In the genomic region with DNA sequence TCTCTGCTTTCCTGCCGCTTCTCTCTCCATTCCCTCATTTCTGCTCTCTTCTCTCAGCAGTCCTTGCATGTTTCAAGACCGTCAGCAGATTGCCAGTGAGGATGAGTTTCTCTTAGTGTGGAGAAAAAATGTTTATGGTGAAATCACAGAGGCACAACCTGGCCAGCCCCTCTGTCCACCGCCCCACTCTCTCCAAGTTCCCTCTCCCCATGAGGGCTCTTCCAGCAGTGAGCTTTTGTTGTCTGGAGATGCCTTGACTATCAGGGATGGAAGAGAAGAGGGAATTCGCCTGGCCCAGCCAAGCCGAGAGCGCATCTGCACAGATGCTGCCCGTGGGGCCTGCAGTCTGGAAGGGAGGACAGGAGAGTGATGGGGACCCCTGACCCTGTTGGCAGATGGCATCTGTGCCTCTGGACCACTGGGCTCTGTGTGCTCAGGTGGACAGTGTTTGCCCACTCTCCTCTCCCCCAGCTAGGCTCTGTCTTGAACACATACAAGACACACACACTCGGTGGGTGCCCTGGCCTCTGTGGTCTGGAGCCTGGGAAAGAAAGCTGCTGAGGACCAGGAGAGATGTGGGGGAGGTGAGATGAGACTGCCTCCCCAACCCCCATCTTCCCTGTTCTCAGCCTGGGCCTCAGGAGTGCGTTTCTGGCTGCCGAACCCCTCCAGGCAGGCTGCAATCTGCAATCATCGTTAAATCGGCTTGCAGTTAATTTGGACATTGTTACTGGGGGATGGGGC, we compare ENCODE assay signal across 1 cellular context.
TF ChIP-seq lines count a peak whose summit lies in the region.

No MANE protein-coding gene starts in this region.

TF ChIP-seq in GM23338, 12 proteins besides CTCF, POLR2A, EP300 and RAD21 (continued from another document):
- TF ChIP-seq, protein P1, sequence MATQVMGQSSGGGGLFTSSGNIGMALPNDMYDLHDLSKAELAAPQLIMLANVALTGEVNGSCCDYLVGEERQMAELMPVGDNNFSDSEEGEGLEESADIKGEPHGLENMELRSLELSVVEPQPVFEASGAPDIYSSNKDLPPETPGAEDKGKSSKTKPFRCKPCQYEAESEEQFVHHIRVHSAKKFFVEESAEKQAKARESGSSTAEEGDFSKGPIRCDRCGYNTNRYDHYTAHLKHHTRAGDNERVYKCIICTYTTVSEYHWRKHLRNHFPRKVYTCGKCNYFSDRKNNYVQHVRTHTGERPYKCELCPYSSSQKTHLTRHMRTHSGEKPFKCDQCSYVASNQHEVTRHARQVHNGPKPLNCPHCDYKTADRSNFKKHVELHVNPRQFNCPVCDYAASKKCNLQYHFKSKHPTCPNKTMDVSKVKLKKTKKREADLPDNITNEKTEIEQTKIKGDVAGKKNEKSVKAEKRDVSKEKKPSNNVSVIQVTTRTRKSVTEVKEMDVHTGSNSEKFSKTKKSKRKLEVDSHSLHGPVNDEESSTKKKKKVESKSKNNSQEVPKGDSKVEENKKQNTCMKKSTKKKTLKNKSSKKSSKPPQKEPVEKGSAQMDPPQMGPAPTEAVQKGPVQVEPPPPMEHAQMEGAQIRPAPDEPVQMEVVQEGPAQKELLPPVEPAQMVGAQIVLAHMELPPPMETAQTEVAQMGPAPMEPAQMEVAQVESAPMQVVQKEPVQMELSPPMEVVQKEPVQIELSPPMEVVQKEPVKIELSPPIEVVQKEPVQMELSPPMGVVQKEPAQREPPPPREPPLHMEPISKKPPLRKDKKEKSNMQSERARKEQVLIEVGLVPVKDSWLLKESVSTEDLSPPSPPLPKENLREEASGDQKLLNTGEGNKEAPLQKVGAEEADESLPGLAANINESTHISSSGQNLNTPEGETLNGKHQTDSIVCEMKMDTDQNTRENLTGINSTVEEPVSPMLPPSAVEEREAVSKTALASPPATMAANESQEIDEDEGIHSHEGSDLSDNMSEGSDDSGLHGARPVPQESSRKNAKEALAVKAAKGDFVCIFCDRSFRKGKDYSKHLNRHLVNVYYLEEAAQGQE (IDR thresholded peaks at IDR 0.05; ENCODE audit: unreplicated experiment), result no peak
- TF ChIP-seq NANOG (IDR thresholded peaks at IDR 0.05; ENCODE audit: borderline replicate concordance), result no peak
- no peak for TF ChIP-seq ZNF114 (CRISPR knock-in tag; IDR thresholded peaks at IDR 0.05)
- TF ChIP-seq, protein P2, sequence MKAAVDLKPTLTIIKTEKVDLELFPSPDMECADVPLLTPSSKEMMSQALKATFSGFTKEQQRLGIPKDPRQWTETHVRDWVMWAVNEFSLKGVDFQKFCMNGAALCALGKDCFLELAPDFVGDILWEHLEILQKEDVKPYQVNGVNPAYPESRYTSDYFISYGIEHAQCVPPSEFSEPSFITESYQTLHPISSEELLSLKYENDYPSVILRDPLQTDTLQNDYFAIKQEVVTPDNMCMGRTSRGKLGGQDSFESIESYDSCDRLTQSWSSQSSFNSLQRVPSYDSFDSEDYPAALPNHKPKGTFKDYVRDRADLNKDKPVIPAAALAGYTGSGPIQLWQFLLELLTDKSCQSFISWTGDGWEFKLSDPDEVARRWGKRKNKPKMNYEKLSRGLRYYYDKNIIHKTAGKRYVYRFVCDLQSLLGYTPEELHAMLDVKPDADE (IDR thresholded peaks at IDR 0.05), result no peak
- no peak for TF ChIP-seq EZH2 (IDR thresholded peaks at IDR 0.05; ENCODE audit: low read depth, unreplicated experiment)
- no peak for TF ChIP-seq JUNB (IDR thresholded peaks at IDR 0.05; ENCODE audit: unreplicated experiment)
- no peak for TF ChIP-seq CREB1 (CRISPR knock-in tag; IDR thresholded peaks at IDR 0.05; ENCODE audit: low read depth)
TF ChIP-seq in GM23338: peak in this region for 0.
